Comparison of ENCODE assay signal across 13 cellular contexts in genomic region chr17:7553356-7553755, GRCh38. TPM values are rescaled to one million over a fixed set of nuclear protein-coding genes. Genes with fewer than 3 reads are reported as not detected.
DNase-seq lines count a peak whose midpoint lies in the region; ATAC-seq and TF ChIP-seq lines count a peak whose summit lies in the region.
"Had no signal": no experiment of that assay in that cellular context is flagged by ENCODE, and none has a peak within 500 bp of the region (broad histone marks: within the 10 kb centered on the region; RNA-seq: fewer than 3 reads in every experiment).

No MANE protein-coding gene starts in this region.

- H3K36me3 ChIP-seq in Peyer's patch (no peaks in the 10 kb centered on the region), right lobe of liver (no peaks in the 10 kb centered on the region)

- 100% methylated on average over 1 of the region's 1 CpG for WGBS in right lobe of liver (ENCODE audit: insufficient coverage, low coverage, low lambda C conversion rate, missing lambda C conversion rate)

- TF ChIP-seq CTCF in Peyer's patch (IDR thresholded peaks at IDR 0.05) (no peak), right lobe of liver (IDR thresholded peaks at IDR 0.05) (no peak)

- ATAC-seq in effector memory CD8-positive, alpha-beta T cell (replicated peaks): no peak
- no peak for ATAC-seq in stimulated activated effector memory CD8-positive, alpha-beta T cell treated with anti-CD3 and anti-CD28 coated beads, Interleukin-12 subunit alpha, Interleukin-12 subunit beta, amount 100 ng/mL, for 72 hours
- ATAC-seq in HG03442 (IDR thresholded peaks at IDR 0.05; ENCODE audit: unreplicated experiment) (no peak), right lobe of liver (no peak)

- H3K27me3 Mint-ChIP-seq in activated CD4-positive, alpha-beta T cell treated with anti-CD3 and anti-CD28 coated beads, Interleukin-2, amount 10 ng/mL, durations not matched to agents 24 days and 14 days: no peaks in the 10 kb centered on the region
- H3K27me3 Mint-ChIP-seq in effector memory CD8-positive, alpha-beta T cell: no peaks in the 10 kb centered on the region

- peaks cover 62% of the 10 kb centered on the region for H3K4me1 Mint-ChIP-seq in activated CD4-positive, alpha-beta T cell treated with anti-CD3 and anti-CD28 coated beads, Interleukin-2, amount 10 ng/mL, durations not matched to agents 24 days and 14 days
- peaks cover 40 to 44% of the 10 kb centered on the region in 2 donors for H3K4me1 Mint-ChIP-seq in effector memory CD8-positive, alpha-beta T cell (ENCODE audit: low read depth in 2 of 2)
- H3K4me1 Mint-ChIP-seq in stimulated activated effector memory CD8-positive, alpha-beta T cell treated with anti-CD3 and anti-CD28 coated beads, Interleukin-12 subunit alpha, Interleukin-12 subunit beta, amount 100 ng/mL, for 72 hours: peaks cover 64% of the 10 kb centered on the region

- intact Hi-C loops in activated CD4-positive, alpha-beta T cell treated with anti-CD3 and anti-CD28 coated beads, Interleukin-2, amount 10 ng/mL, durations not matched to agents 24 days and 14 days (cut with micrococcal nuclease): no loop called here
- intact Hi-C loops in posterior cingulate gyrus (cut with DNase I): no loop called here
- intact Hi-C loops in right lobe of liver (cut with DNase I): no loop called here

- peaks cover 33% of the 10 kb centered on the region for H3K36me3 Mint-ChIP-seq in activated CD4-positive, alpha-beta T cell treated with anti-CD3 and anti-CD28 coated beads, Interleukin-2, amount 10 ng/mL, durations not matched to agents 24 days and 14 days (ENCODE audit: low read depth)
- H3K36me3 Mint-ChIP-seq in effector memory CD8-positive, alpha-beta T cell (ENCODE audit: insufficient read depth): peaks cover 11% of the 10 kb centered on the region
- peaks cover 25% of the 10 kb centered on the region for H3K36me3 Mint-ChIP-seq in stimulated activated effector memory CD8-positive, alpha-beta T cell treated with anti-CD3 and anti-CD28 coated beads, Interleukin-12 subunit alpha, Interleukin-12 subunit beta, amount 100 ng/mL, for 72 hours

- DNase-seq in activated CD4-positive, alpha-beta T cell treated with anti-CD3 and anti-CD28 coated beads, Interleukin-2, amount 10 ng/mL, durations not matched to agents 24 days and 14 days: peak; percentile 58
- no peak for DNase-seq in activated CD4-positive, alpha-beta T cell treated with anti-CD3 and anti-CD28 coated beads for 48 hours
- DNase-seq in Peyer's patch (no peak), posterior cingulate gyrus (no peak), right lobe of liver (no peak)
- no peak for DNase-seq in effector memory CD8-positive, alpha-beta T cell
- DNase-seq in stimulated activated effector memory CD8-positive, alpha-beta T cell treated with anti-CD3 and anti-CD28 coated beads, Interleukin-12 subunit alpha, Interleukin-12 subunit beta, amount 100 ng/mL, for 72 hours (ENCODE audit: low spot score in 2 of 2): no peak
- DNase-seq: amniotic stem cell, cortex of kidney, NCI-H187, NCI-H748 treated with DMSO at 0.1 percent for 48 hours had no signal

- no peaks in the 10 kb centered on the region for H3K9me3 Mint-ChIP-seq in activated CD4-positive, alpha-beta T cell treated with anti-CD3 and anti-CD28 coated beads, Interleukin-2, amount 10 ng/mL, durations not matched to agents 24 days and 14 days
- no peaks in the 10 kb centered on the region for H3K9me3 Mint-ChIP-seq in effector memory CD8-positive, alpha-beta T cell
- no peaks in the 10 kb centered on the region for H3K9me3 Mint-ChIP-seq in stimulated activated effector memory CD8-positive, alpha-beta T cell treated with anti-CD3 and anti-CD28 coated beads, Interleukin-12 subunit alpha, Interleukin-12 subunit beta, amount 100 ng/mL, for 72 hours

- peak overlapping the region; percentile 87 for H3K27ac Mint-ChIP-seq in activated CD4-positive, alpha-beta T cell treated with anti-CD3 and anti-CD28 coated beads, Interleukin-2, amount 10 ng/mL, durations not matched to agents 24 days and 14 days
- peak overlapping the region; percentile 67 to 94 for H3K27ac Mint-ChIP-seq in effector memory CD8-positive, alpha-beta T cell
- peak overlapping the region; percentile 70 for H3K27ac Mint-ChIP-seq in stimulated activated effector memory CD8-positive, alpha-beta T cell treated with anti-CD3 and anti-CD28 coated beads, Interleukin-12 subunit alpha, Interleukin-12 subunit beta, amount 100 ng/mL, for 72 hours

- peak overlapping the region; percentile 64 for H3K4me3 Mint-ChIP-seq in activated CD4-positive, alpha-beta T cell treated with anti-CD3 and anti-CD28 coated beads, Interleukin-2, amount 10 ng/mL, durations not matched to agents 24 days and 14 days
- peak overlapping the region in 1 of 2 donors; percentile 35 for H3K4me3 Mint-ChIP-seq in effector memory CD8-positive, alpha-beta T cell
- peak overlapping the region; percentile 46 for H3K4me3 Mint-ChIP-seq in stimulated activated effector memory CD8-positive, alpha-beta T cell treated with anti-CD3 and anti-CD28 coated beads, Interleukin-12 subunit alpha, Interleukin-12 subunit beta, amount 100 ng/mL, for 72 hours

- H3K9me3 ChIP-seq in Peyer's patch: no peaks in the 10 kb centered on the region
- no peaks in the 10 kb centered on the region for H3K9me3 ChIP-seq in right lobe of liver

- H3K4me3 ChIP-seq in Peyer's patch (no peak overlapping the region), right lobe of liver (no peak overlapping the region)
- H3K4me3 ChIP-seq: lung had no signal

- H3K4me1 ChIP-seq in Peyer's patch (peaks cover 4 to 32% (median 14%) of the 10 kb centered on the region in 4 donors), right lobe of liver (peaks cover 0 to 4% (median 2%) of the 10 kb centered on the region in 4 donors)

- TF ChIP-seq POLR2A in Peyer's patch (IDR thresholded peaks at IDR 0.05): no peak
- no peak for TF ChIP-seq POLR2A in right lobe of liver (IDR thresholded peaks at IDR 0.05)

- peak overlapping the region in 3 of 4 donors; percentile 47 to 80 (median 50) for H3K27ac ChIP-seq in Peyer's patch
- peak overlapping the region in 1 of 3 donors; percentile 16 for H3K27ac ChIP-seq in right lobe of liver

- H3K27me3 ChIP-seq in Peyer's patch (no peaks in the 10 kb centered on the region), right lobe of liver (no peaks in the 10 kb centered on the region)

RNA-seq across cellular contexts. Expression of gene TNFSF12, which starts 4.5 kb away (rescaled TPM):
- total RNA-seq in activated CD4-positive, alpha-beta T cell treated with anti-CD3 and anti-CD28 coated beads, Interleukin-2, amount 10 ng/mL, durations not matched to agents 24 days and 14 days: 21.5 and 21.8 TPM in 2 replicates
- 10 to 100 TPM in 3 of 4 donors, 1 to 10 TPM in 1; 7.6 to 58.6 (median 15.2) TPM for total RNA-seq in Peyer's patch
- 10 to 100 TPM in 4 of 6 experiments, 1 to 10 TPM in 2; 6.1 to 14.7 (median 11.4) TPM for total RNA-seq in right lobe of liver

RNA-seq across cellular contexts. Expression of gene TNFSF13, which starts 5.2 kb away (rescaled TPM):
- 2.4 and 3.5 TPM in 2 replicates for total RNA-seq in activated CD4-positive, alpha-beta T cell treated with anti-CD3 and anti-CD28 coated beads, Interleukin-2, amount 10 ng/mL, durations not matched to agents 24 days and 14 days
- total RNA-seq in Peyer's patch: 10 to 100 TPM in 3 of 4 donors, 1 to 10 TPM in 1; 5.0 to 54.4 (median 38.7) TPM
- total RNA-seq in right lobe of liver: 10 to 100 TPM in 2 of 6 experiments, 1 to 10 TPM in 4; 4.3 to 13.0 (median 6.2) TPM

RNA-seq across cellular contexts. Expression of gene SENP3, which starts 8.4 kb away (rescaled TPM):
- 89.7 and 93.0 TPM in 2 replicates for total RNA-seq in activated CD4-positive, alpha-beta T cell treated with anti-CD3 and anti-CD28 coated beads, Interleukin-2, amount 10 ng/mL, durations not matched to agents 24 days and 14 days
- total RNA-seq in Peyer's patch (10 to 100 TPM; 31.4 to 47.7 (median 43.7) TPM), right lobe of liver (10 to 100 TPM; 12.3 to 33.9 (median 15.1) TPM)

RNA-seq across cellular contexts. Expression of gene CD68, which starts 26.1 kb away (rescaled TPM):
- 3.2 and 3.5 TPM in 2 replicates for total RNA-seq in activated CD4-positive, alpha-beta T cell treated with anti-CD3 and anti-CD28 coated beads, Interleukin-2, amount 10 ng/mL, durations not matched to agents 24 days and 14 days
- total RNA-seq in Peyer's patch (100 to 1,000 TPM in 3 of 4 donors, 10 to 100 TPM in 1; 42.1 to 149 (median 124) TPM), right lobe of liver (100 to 1,000 TPM in 1 of 6 experiments, 10 to 100 TPM in 5; 31.6 to 179 (median 51.1) TPM)

RNA-seq across cellular contexts. Expression of gene MPDU1, which starts 30.3 kb away (rescaled TPM):
- total RNA-seq in activated CD4-positive, alpha-beta T cell treated with anti-CD3 and anti-CD28 coated beads, Interleukin-2, amount 10 ng/mL, durations not matched to agents 24 days and 14 days: 92.5 and 104 TPM in 2 replicates
- 100 to 1,000 TPM in 3 of 4 donors, 10 to 100 TPM in 1; 37.1 to 236 (median 125) TPM for total RNA-seq in Peyer's patch
- total RNA-seq in right lobe of liver: 100 to 1,000 TPM in 2 of 6 experiments, 10 to 100 TPM in 4; 54.2 to 199 (median 63.3) TPM
